Comparison of ENCODE assay signal across 10 cellular contexts in the genomic region with DNA sequence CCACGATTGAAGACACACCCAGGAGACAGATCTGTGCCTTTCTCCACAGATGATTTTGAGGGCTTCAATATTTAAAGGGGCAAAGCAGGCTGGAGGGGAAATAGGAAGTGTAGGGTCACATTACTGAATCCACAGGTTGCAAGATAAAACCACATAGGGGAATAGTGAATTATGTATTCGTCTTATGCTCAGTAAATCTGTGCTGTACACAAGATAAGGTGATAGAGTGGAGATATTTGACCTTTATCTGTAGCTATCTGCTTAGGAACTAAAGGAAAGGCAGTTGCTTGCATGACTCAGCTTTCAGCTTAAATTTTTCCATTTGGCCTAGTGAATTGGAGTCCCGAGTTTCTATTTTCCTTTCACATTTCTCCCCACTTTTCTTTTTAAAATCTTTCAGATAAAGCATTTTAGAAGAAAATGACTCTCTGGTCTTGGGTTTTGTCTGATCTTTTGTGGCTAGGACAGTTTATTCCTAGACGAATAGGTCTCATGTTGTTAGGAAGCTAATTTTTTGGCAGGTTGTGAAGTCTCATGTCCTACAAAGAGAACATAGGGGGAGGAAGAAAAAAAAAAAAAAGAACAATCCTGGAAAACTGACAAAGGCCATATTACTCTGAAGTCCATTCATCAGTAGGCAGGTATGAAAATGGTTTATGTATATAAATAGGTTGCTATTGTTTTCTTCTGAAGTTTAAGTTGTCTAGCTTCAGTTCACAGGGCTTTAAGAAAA. TPM values are rescaled to one million over a fixed set of nuclear protein-coding genes. Genes with fewer than 3 reads are reported as not detected.
A peak's percentile ranks its signal among the peaks of the same experiment; 100 is the strongest.
DNase-seq lines count a peak whose midpoint lies in the region; TF ChIP-seq lines count a peak whose summit lies in the region.
"Had no signal": no experiment of that assay in that cellular context is flagged by ENCODE, and none has a peak within 500 bp of the region (broad histone marks: within the 10 kb centered on the region; RNA-seq: fewer than 3 reads in every experiment).

No MANE protein-coding gene starts in this region.

- H2AFZ ChIP-seq in trophoblast cell (ENCODE audit: insufficient read depth, low read length, poor library complexity): no peak overlapping the region

- no peak overlapping the region for H2BK5ac ChIP-seq in trophoblast cell (ENCODE audit: low read depth, low read length, poor library complexity)

- H3K27ac ChIP-seq in trophoblast cell (ENCODE audit: low read depth, low read length): peak overlapping the region; percentile 41
- no peak overlapping the region for H3K27ac ChIP-seq in RWPE1

- no peak overlapping the region for H2AK5ac ChIP-seq in trophoblast cell (ENCODE audit: low read length)

- H2BK12ac ChIP-seq in trophoblast cell (ENCODE audit: low read length): no peak overlapping the region

- TF ChIP-seq CTCF in fibroblast of the aortic adventitia (IDR thresholded peaks at IDR 0.05; ENCODE audit: insufficient read depth, low read length) (no peak), RWPE1 (conservative IDR thresholded peaks at IDR 0.05; ENCODE audit: low read depth) (no peak)

- no peaks in the 10 kb centered on the region for H3K36me3 ChIP-seq in trophoblast cell (ENCODE audit: control insufficient read depth in 1 of 2, insufficient read depth in 2 of 2, low read length in 2 of 2)

- POLR2A ChIA-PET in RWPE1 (lab: Yijun Ruan, JAX; ENCODE audit: low non-redundant PET): no interaction called here

- H3K4ac ChIP-seq in trophoblast cell (ENCODE audit: low read depth, low read length): no peak overlapping the region

- H3K14ac ChIP-seq in trophoblast cell (ENCODE audit: low read length): no peak overlapping the region

- H3K79me1 ChIP-seq in trophoblast cell (ENCODE audit: low read length): no peaks in the 10 kb centered on the region

- no peak overlapping the region for H4K91ac ChIP-seq in trophoblast cell (ENCODE audit: low read depth, low read length)

- CTCF ChIA-PET in RWPE1 (lab: Yijun Ruan, JAX): interaction anchor here (0.7 to 1.6 kb wide), 2 partner anchors 9 to 56 kb away, joined by 4 to 5 read pairs; no protein-coding TSS in a partner anchor

- no peaks in the 10 kb centered on the region for H3K79me2 ChIP-seq in trophoblast cell (ENCODE audit: control insufficient read depth, insufficient read depth, low read length, poor library complexity)

- H3K9ac ChIP-seq in trophoblast cell (ENCODE audit: low read length): no peak overlapping the region

- H2BK120ac ChIP-seq in trophoblast cell (ENCODE audit: insufficient read depth, low read length, poor library complexity): no peak overlapping the region

- no peak overlapping the region for H3K4me2 ChIP-seq in trophoblast cell (ENCODE audit: low read length)

- DNase-seq in EH (ENCODE audit: low read depth): peak; percentile 52
- peak; percentile 58 for DNase-seq in RPMI7951 (ENCODE audit: low read depth)
- peak; percentile 66 for DNase-seq in fibroblast of the aortic adventitia (ENCODE audit: low read depth)
- DNase-seq in trophoblast cell: peak; percentile 4 to 66
- no peak for DNase-seq in AG20443 (ENCODE audit: low spot score)
- DNase-seq in hippocampal formation (lab: John Stamatoyannopoulos, UW): no peak
- DNase-seq in NK-92 (lab: John Stamatoyannopoulos, UW; ENCODE audit: unreplicated experiment): no peak
- DNase-seq in RWPE1 (ENCODE audit: low spot score): no peak
- DNase-seq: activated gamma-delta T cell, NCI-H2107 had no signal

- H3K27me3 ChIP-seq in trophoblast cell (ENCODE audit: insufficient read depth, low read length): no peaks in the 10 kb centered on the region

- no peak overlapping the region for H4K12ac ChIP-seq in trophoblast cell (ENCODE audit: low read depth, low read length)

- H3K23ac ChIP-seq in trophoblast cell (ENCODE audit: low read length): no peak overlapping the region

- no peak overlapping the region for H4K8ac ChIP-seq in trophoblast cell (ENCODE audit: low read depth, low read length)

- H3K4me1 ChIP-seq in trophoblast cell (ENCODE audit: control insufficient read depth in 1 of 2, insufficient read depth in 2 of 2, low read length in 2 of 2): peaks cover 0 to 1% of the 10 kb centered on the region in 2 experiments

- no peaks in the 10 kb centered on the region for H3K9me3 ChIP-seq in trophoblast cell (ENCODE audit: insufficient read depth, low read depth, low read length)

- peak overlapping the region; percentile 18 for H3K4me3 ChIP-seq in fibroblast of the aortic adventitia (ENCODE audit: low read depth, low read length)
- no peak overlapping the region for H3K4me3 ChIP-seq in trophoblast cell (ENCODE audit: low read depth, low read length)

- WGBS in trophoblast cell (ENCODE audit: extremely low coverage, insufficient coverage, insufficient read length): no CpG with 5 or more reads among the region's 4 CpGs

- no peak overlapping the region for H3K18ac ChIP-seq in trophoblast cell (ENCODE audit: low read length)

RNA-seq across cellular contexts. Expression of a gene that starts 55.4 kb away (rescaled TPM):
- total RNA-seq in RPMI7951 (2014; rRNA removed; shearing (Covaris generic)): 11.5 and 13.1 TPM in 2 replicates
- 14.6 and 17.5 TPM in 2 replicates for total RNA-seq in fibroblast of the aortic adventitia (ENCODE audit: low replicate concordance)
- 10.6 and 10.7 TPM in 2 replicates for polyA plus RNA-seq in trophoblast cell (2013)

Comparison
In these comparisons a context has a peak if more than half of its experiments do, and no peak if none do; other contexts are left out.
1. DNase-seq: peak in EH (single experiment), RPMI7951 (single experiment), fibroblast of the aortic adventitia (single experiment) and trophoblast cell (2 of 2); none in AG20443 (single experiment), hippocampal formation (0 of 2), NK-92 (single experiment) and RWPE1 (single experiment).